In the genomic region with DNA sequence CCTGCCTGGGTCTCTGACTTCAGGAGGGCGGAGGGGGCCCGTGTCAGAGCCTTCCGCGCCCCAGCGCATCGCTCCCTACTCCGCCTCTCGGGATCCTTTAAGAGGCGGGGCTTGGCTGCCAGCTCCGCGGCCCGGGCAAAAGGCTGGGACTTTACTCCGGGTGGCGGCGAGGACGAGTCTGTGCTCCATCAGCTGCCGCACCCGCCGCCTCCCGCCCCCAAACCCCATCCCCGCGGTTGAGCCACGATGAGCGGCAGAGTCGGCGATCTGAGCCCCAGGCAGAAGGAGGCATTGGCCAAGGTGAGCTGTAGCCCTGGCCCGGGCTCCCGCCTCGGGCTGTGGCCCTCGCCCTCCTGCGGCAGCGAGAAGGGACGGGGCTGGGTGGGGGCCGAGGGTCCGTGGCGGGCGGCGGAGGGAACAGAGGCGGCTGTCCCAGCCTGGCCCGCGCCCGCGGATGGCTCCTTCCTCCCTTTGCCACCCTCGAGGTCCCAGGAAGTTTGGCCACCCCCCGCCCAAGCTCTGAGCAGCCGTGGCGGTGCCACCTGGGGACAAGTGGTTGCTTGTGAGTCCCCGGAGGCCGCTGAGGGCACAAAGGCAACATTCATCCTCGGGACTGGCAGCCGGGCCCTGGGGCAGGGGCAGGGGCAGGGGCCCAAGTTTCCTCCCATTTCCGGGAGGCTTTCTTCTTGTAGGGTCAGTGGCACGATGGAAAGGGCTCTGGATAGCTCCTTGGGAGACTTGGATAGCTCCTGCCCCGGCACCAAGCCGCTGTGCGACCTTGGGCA, we compare ENCODE assay signal across 1 cellular context.
A peak's percentile ranks its signal among the peaks of the same experiment; 100 is the strongest.
TF ChIP-seq lines count a peak whose summit lies in the region.

Gene SEC14L2 (plus strand): TSS at position 148 of the 785 bp plus-strand sequence. CDS start 99 bp downstream, at position 247.

TF ChIP-seq in HepG2, 621 proteins besides CTCF, POLR2A, EP300 and RAD21 (continued from another document and continues in another):
- TF ChIP-seq, protein P1, sequence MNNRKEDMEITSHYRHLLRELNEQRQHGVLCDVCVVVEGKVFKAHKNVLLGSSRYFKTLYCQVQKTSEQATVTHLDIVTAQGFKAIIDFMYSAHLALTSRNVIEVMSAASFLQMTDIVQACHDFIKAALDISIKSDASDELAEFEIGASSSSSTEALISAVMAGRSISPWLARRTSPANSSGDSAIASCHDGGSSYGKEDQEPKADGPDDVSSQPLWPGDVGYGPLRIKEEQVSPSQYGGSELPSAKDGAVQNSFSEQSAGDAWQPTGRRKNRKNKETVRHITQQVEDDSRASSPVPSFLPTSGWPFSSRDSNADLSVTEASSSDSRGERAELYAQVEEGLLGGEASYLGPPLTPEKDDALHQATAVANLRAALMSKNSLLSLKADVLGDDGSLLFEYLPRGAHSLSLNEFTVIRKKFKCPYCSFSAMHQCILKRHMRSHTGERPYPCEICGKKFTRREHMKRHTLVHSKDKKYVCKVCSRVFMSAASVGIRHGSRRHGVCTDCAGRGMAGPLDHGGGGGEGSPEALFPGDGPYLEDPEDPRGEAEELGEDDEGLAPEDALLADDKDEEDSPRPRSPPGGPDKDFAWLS (CRISPR knock-in tag; IDR thresholded peaks at IDR 0.05; ENCODE audit: borderline replicate concordance), result no peak
- no peak for TF ChIP-seq ZNF782 (CRISPR knock-in tag; IDR thresholded peaks at IDR 0.05; ENCODE audit: borderline replicate concordance)
- TF ChIP-seq ZNF768 (CRISPR knock-in tag; IDR thresholded peaks at IDR 0.05), result peak; percentile 54
- TF ChIP-seq PHF8 (CRISPR knock-in tag; IDR thresholded peaks at IDR 0.05), result no peak; the same call in 1 of the 2 replicates
- TF ChIP-seq ASH2L (IDR thresholded peaks at IDR 0.05; ENCODE audit: insufficient read length, low read depth, low read length), result no peak
- no peak for TF ChIP-seq ZNF333 (CRISPR knock-in tag; IDR thresholded peaks at IDR 0.05; ENCODE audit: borderline replicate concordance)
- TF ChIP-seq, protein P2, sequence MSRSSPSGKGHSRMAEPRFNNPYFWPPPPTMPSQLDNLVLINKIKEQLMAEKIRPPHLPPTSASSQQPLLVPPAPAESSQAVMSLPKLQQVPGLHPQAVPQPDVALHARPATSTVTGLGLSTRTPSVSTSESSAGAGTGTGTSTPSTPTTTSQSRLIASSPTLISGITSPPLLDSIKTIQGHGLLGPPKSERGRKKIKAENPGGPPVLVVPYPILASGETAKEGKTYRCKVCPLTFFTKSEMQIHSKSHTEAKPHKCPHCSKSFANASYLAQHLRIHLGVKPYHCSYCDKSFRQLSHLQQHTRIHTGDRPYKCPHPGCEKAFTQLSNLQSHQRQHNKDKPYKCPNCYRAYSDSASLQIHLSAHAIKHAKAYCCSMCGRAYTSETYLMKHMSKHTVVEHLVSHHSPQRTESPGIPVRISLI (CRISPR knock-in tag; IDR thresholded peaks at IDR 0.05; ENCODE audit: borderline replicate concordance), result no peak
- TF ChIP-seq ZSCAN30 (CRISPR knock-in tag; IDR thresholded peaks at IDR 0.05), result no peak
- TF ChIP-seq USF2 (IDR thresholded peaks at IDR 0.05; ENCODE audit: low read depth, low read length), result no peak
- TF ChIP-seq USF2 (CRISPR knock-in tag; IDR thresholded peaks at IDR 0.05; ENCODE audit: borderline replicate concordance), result no peak
- TF ChIP-seq, protein P3, sequence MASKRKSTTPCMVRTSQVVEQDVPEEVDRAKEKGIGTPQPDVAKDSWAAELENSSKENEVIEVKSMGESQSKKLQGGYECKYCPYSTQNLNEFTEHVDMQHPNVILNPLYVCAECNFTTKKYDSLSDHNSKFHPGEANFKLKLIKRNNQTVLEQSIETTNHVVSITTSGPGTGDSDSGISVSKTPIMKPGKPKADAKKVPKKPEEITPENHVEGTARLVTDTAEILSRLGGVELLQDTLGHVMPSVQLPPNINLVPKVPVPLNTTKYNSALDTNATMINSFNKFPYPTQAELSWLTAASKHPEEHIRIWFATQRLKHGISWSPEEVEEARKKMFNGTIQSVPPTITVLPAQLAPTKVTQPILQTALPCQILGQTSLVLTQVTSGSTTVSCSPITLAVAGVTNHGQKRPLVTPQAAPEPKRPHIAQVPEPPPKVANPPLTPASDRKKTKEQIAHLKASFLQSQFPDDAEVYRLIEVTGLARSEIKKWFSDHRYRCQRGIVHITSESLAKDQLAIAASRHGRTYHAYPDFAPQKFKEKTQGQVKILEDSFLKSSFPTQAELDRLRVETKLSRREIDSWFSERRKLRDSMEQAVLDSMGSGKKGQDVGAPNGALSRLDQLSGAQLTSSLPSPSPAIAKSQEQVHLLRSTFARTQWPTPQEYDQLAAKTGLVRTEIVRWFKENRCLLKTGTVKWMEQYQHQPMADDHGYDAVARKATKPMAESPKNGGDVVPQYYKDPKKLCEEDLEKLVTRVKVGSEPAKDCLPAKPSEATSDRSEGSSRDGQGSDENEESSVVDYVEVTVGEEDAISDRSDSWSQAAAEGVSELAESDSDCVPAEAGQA (IDR thresholded peaks at IDR 0.05; ENCODE audit: low read depth), result no peak
- TF ChIP-seq, protein P3 (CRISPR knock-in tag; IDR thresholded peaks at IDR 0.05; ENCODE audit: borderline replicate concordance), result no peak
- no peak for TF ChIP-seq DNMT3B (CRISPR knock-in tag; conservative IDR thresholded peaks at IDR 0.05)
- TF ChIP-seq YEATS4 (CRISPR knock-in tag; IDR thresholded peaks at IDR 0.05; ENCODE audit: borderline replicate concordance), result no peak
- no peak for TF ChIP-seq ZNF713 (CRISPR knock-in tag; IDR thresholded peaks at IDR 0.05)
- TF ChIP-seq PCBP2 (optimal IDR thresholded peaks at IDR 0.05; ENCODE audit: low read depth, low read length, poor library complexity, severe bottlenecking), result no peak
- no peak; the same call in 1 of the 2 replicates for TF ChIP-seq ARHGAP35 (CRISPR knock-in tag; IDR thresholded peaks at IDR 0.05; ENCODE audit: borderline replicate concordance)
- TF ChIP-seq NR2F6 (IDR thresholded peaks at IDR 0.05), result no peak
- no peak for TF ChIP-seq NR2F6 (CRISPR knock-in tag; IDR thresholded peaks at IDR 0.05)
- peak; percentile 41; the same call in 1 of the 2 replicates for TF ChIP-seq GABPB1 (CRISPR knock-in tag; IDR thresholded peaks at IDR 0.05)
- TF ChIP-seq ZNF512B (CRISPR knock-in tag; IDR thresholded peaks at IDR 0.05; ENCODE audit: borderline replicate concordance), result no peak
- no peak for TF ChIP-seq ZNF816 (CRISPR knock-in tag; IDR thresholded peaks at IDR 0.05; ENCODE audit: borderline replicate concordance)
- no peak for TF ChIP-seq ELF1 (CRISPR knock-in tag; IDR thresholded peaks at IDR 0.05)
- TF ChIP-seq MAFG (CRISPR knock-in tag; IDR thresholded peaks at IDR 0.05), result no peak
- TF ChIP-seq PRMT3 (CRISPR knock-in tag; IDR thresholded peaks at IDR 0.05; ENCODE audit: borderline replicate concordance, low read depth), result no peak
- no peak for TF ChIP-seq E2F1 (CRISPR knock-in tag; IDR thresholded peaks at IDR 0.05)
- TF ChIP-seq RELA (CRISPR knock-in tag; IDR thresholded peaks at IDR 0.05), result no peak
- no peak for TF ChIP-seq POGZ (CRISPR knock-in tag; IDR thresholded peaks at IDR 0.05)
- no peak for TF ChIP-seq ZNF468 (CRISPR knock-in tag; IDR thresholded peaks at IDR 0.05)
- TF ChIP-seq NRL (CRISPR knock-in tag; IDR thresholded peaks at IDR 0.05; ENCODE audit: borderline replicate concordance), result no peak
- no peak for TF ChIP-seq NR1H2 (CRISPR knock-in tag; IDR thresholded peaks at IDR 0.05; ENCODE audit: borderline replicate concordance, low read depth)
- TF ChIP-seq ZNF550 (CRISPR knock-in tag; IDR thresholded peaks at IDR 0.05; ENCODE audit: borderline replicate concordance), result no peak
- no peak for TF ChIP-seq ZNF777 (CRISPR knock-in tag; IDR thresholded peaks at IDR 0.05)
- TF ChIP-seq ZNF839 (CRISPR knock-in tag; IDR thresholded peaks at IDR 0.05; ENCODE audit: borderline replicate concordance), result no peak
- no peak for TF ChIP-seq MBD4 (IDR thresholded peaks at IDR 0.05; ENCODE audit: borderline replicate concordance, low read length)
- TF ChIP-seq NR2F1 (CRISPR knock-in tag; IDR thresholded peaks at IDR 0.05), result no peak
- no peak for TF ChIP-seq TCF12 (IDR thresholded peaks at IDR 0.05)
- no peak for TF ChIP-seq TCF12 (CRISPR knock-in tag; IDR thresholded peaks at IDR 0.05)
- TF ChIP-seq TGIF2 (CRISPR knock-in tag; IDR thresholded peaks at IDR 0.05), result no peak; the same call in 1 of the 2 replicates
- no peak for TF ChIP-seq XRCC5 (optimal IDR thresholded peaks at IDR 0.05; ENCODE audit: low read length)
- no peak for TF ChIP-seq CHD2 (IDR thresholded peaks at IDR 0.05; ENCODE audit: low read depth, low read length)
- TF ChIP-seq ZNF496 (CRISPR knock-in tag; IDR thresholded peaks at IDR 0.05; ENCODE audit: insufficient replicate concordance), result no peak
- no peak for TF ChIP-seq DRAP1 (CRISPR knock-in tag; IDR thresholded peaks at IDR 0.05)
- no peak for TF ChIP-seq KMT2B (CRISPR knock-in tag; IDR thresholded peaks at IDR 0.05)
- no peak for TF ChIP-seq NR3C1 (CRISPR knock-in tag; IDR thresholded peaks at IDR 0.05)
- no peak for TF ChIP-seq ZSCAN20 (CRISPR knock-in tag; IDR thresholded peaks at IDR 0.05; ENCODE audit: borderline replicate concordance)
- TF ChIP-seq KDM5A (IDR thresholded peaks at IDR 0.05; ENCODE audit: borderline replicate concordance, low read length), result no peak
- peak; percentile 58; the same call in 1 of the 2 replicates for TF ChIP-seq ZFX (CRISPR knock-in tag; IDR thresholded peaks at IDR 0.05; ENCODE audit: low read depth)
- TF ChIP-seq RFX1 (IDR thresholded peaks at IDR 0.05), result no peak
- TF ChIP-seq PTBP1 (IDR thresholded peaks at IDR 0.05; ENCODE audit: low read depth, low read length, poor library complexity, severe bottlenecking), result no peak
- TF ChIP-seq KDM2A (CRISPR knock-in tag; IDR thresholded peaks at IDR 0.05; ENCODE audit: borderline replicate concordance, low read depth), result peak; percentile 92
- TF ChIP-seq ZNF180 (CRISPR knock-in tag; IDR thresholded peaks at IDR 0.05; ENCODE audit: borderline replicate concordance, low read depth), result no peak
- TF ChIP-seq SMARCC2 (IDR thresholded peaks at IDR 0.05), result no peak
- no peak; the same call in 1 of the 2 replicates for TF ChIP-seq ZC3H13 (CRISPR knock-in tag; IDR thresholded peaks at IDR 0.05)
- TF ChIP-seq GTF2F1 (IDR thresholded peaks at IDR 0.05; ENCODE audit: low read length), result no peak
- TF ChIP-seq ZFAT (CRISPR knock-in tag; conservative IDR thresholded peaks at IDR 0.05), result no peak
